Comparison of ENCODE assay signal across 21 cellular contexts in the genomic region with DNA sequence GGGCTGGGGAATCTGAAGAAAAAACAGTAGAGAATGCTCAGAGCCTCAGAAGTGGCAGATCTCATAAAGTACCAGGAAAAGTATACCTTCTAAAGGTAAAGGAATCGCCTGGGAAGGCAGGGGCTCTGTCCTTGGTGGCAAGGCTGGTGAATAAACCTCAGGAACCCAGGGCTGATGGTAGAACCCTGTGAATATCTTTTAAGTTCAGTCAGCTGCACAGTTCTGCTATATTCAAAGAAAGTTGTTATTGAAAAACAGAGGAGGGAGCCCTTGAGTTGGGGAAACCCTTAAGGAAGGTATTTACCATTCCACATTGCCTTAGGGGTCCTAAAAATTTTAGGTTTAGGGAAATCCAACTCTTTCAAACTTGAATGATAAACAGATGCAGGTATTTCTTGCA. TPM values are rescaled to one million over a fixed set of nuclear protein-coding genes. Genes with fewer than 3 reads are reported as not detected.
DNase-seq lines count a peak whose midpoint lies in the region; ATAC-seq, FAIRE-seq and TF ChIP-seq lines count a peak whose summit lies in the region.
"Had no signal": no experiment of that assay in that cellular context is flagged by ENCODE, and none has a peak within 500 bp of the region (broad histone marks: within the 10 kb centered on the region; RNA-seq: fewer than 3 reads in every experiment).

No MANE protein-coding gene starts in this region.

- no peaks in the 10 kb centered on the region for H3K4me1 ChIP-seq in keratinocyte (ENCODE audit: control insufficient read depth, extremely low read depth, insufficient read depth, low read length)
- H3K4me1 ChIP-seq: esophagus muscularis mucosa, tibial artery had no signal

- no peaks in the 10 kb centered on the region for H3K27me3 ChIP-seq in keratinocyte (ENCODE audit: control insufficient read depth, extremely low read depth, insufficient read depth, low read length)
- H3K27me3 ChIP-seq: esophagus muscularis mucosa, tibial artery had no signal

- H3K79me2 ChIP-seq in keratinocyte (ENCODE audit: control insufficient read depth, insufficient read depth, low read length), result no peaks in the 10 kb centered on the region

- peak; percentile 68 for DNase-seq in DMS 273 (lab: John Stamatoyannopoulos, UW; ENCODE audit: unreplicated experiment)
- peak; percentile 3 for DNase-seq in NAMALWA (ENCODE audit: low spot score)
- no peak for DNase-seq in keratinocyte (ENCODE audit: low read depth, low spot score)
- no peak for DNase-seq in HEK293T (ENCODE audit: extremely low spot score)
- DNase-seq in NCI-H1092 (lab: John Stamatoyannopoulos, UW), result no peak
- DNase-seq in activated CD4-positive, alpha-beta T cell treated with anti-CD3 and anti-CD28 coated beads for 1 hour, result no peak
- DNase-seq in T-helper 2 cell, result no peak
- DNase-seq: activated CD4-positive, alpha-beta T cell treated with anti-CD3 and anti-CD28 coated beads, Interleukin-2, amount 10 ng/mL, durations not matched to agents 7 days and 5 days; activated T-cell treated with anti-CD3 and anti-CD28 coated beads, Interleukin-2, amount 50 U/mL, for 48 hours; EL; MV-4-11; NCI-H345; stimulated activated CD4-positive, alpha-beta T cell treated with anti-CD3 and anti-CD28 coated beads, Interleukin-4, amount 100 ng/mL, for 1 hour; tibial artery had no signal

- H3K9me3 ChIP-seq in keratinocyte (ENCODE audit: control insufficient read depth, low read depth, low read length), result no peaks in the 10 kb centered on the region
- H3K9me3 ChIP-seq: esophagus muscularis mucosa, tibial artery had no signal

- POLR2A ChIA-PET in HEK293T (lab: Yijun Ruan, JAX), result no interaction called here

- TF ChIP-seq CTCF in keratinocyte (optimal IDR thresholded peaks at IDR 0.05 in 1 of 3, IDR thresholded peaks at IDR 0.05 in 1 of 3, conservative IDR thresholded peaks at IDR 0.05 in 1 of 3; ENCODE audit: extremely low read depth in 1 of 3, insufficient read depth in 2 of 3, low read length in 3 of 3), result peak in 1 of 3 experiments; percentile 4

- no peak overlapping the region for H3K9ac ChIP-seq in keratinocyte (ENCODE audit: control insufficient read depth, extremely low read depth, insufficient read depth, low read length)

- dilution Hi-C loops in keratinocyte (cut with MboI; ENCODE audit: extremely low pct_ligation_motif_present, low sequenced_read_pairs), result no loop called here

- no peak overlapping the region for H2AFZ ChIP-seq in keratinocyte (ENCODE audit: control insufficient read depth, low read length)

- peak; percentile 75 for ATAC-seq in SK-N-SH treated with all-trans-retinoic acid at 6 μM for 48 hours
- ATAC-seq: GM12878, sciatic nerve had no signal

- no peaks in the 10 kb centered on the region for H3K9me1 ChIP-seq in keratinocyte (ENCODE audit: control insufficient read depth, extremely low read depth, insufficient read depth, low read length)

- CTCF ChIA-PET in HEK293T (lab: Yijun Ruan, JAX), result interaction anchor here (0.6 kb wide), 1 partner anchor 64 kb away, joined by 7 read pairs; no protein-coding TSS in a partner anchor

- H4K20me1 ChIP-seq in keratinocyte (ENCODE audit: control insufficient read depth, extremely low read depth, insufficient read depth, low read length), result no peaks in the 10 kb centered on the region

- peak; percentile 64 for FAIRE-seq in keratinocyte (lab: Jason Lieb, UNC)
- FAIRE-seq: colon, GM12878 had no signal

- no peak overlapping the region for H3K4me3 ChIP-seq in keratinocyte (ENCODE audit: control insufficient read depth in 2 of 3, extremely low read depth in 1 of 3, insufficient read depth in 2 of 3, low read depth in 1 of 3, low read length in 3 of 3)
- H3K4me3 ChIP-seq: esophagus muscularis mucosa, GM12878, tibial artery had no signal

- H3K4me2 ChIP-seq in keratinocyte (ENCODE audit: control insufficient read depth, extremely low read depth, insufficient read depth, low read depth, low read length), result no peak overlapping the region

- no peaks in the 10 kb centered on the region for H3K36me3 ChIP-seq in keratinocyte (ENCODE audit: control insufficient read depth in 2 of 2, extremely low read depth in 1 of 2, insufficient read depth in 2 of 2, low read length in 2 of 2)
- H3K36me3 ChIP-seq: esophagus muscularis mucosa, tibial artery had no signal

- no peak overlapping the region for H3K27ac ChIP-seq in keratinocyte (ENCODE audit: control insufficient read depth, insufficient read depth, low read length)
- H3K27ac ChIP-seq: esophagus muscularis mucosa, tibial artery had no signal

TF ChIP-seq in SK-N-SH treated with all-trans-retinoic acid at 6 μM for 48 hours, 23 proteins besides CTCF, POLR2A, EP300 and RAD21 (continues in another document):
- TF ChIP-seq TCF4 (CRISPR knock-in tag; IDR thresholded peaks at IDR 0.05; ENCODE audit: borderline replicate concordance) (no peak), ESRRG (CRISPR knock-in tag; IDR thresholded peaks at IDR 0.05) (no peak), OSR1 (CRISPR knock-in tag; IDR thresholded peaks at IDR 0.05) (no peak), GLIS3 (CRISPR knock-in tag; IDR thresholded peaks at IDR 0.05) (no peak), ZFP3 (CRISPR knock-in tag; IDR thresholded peaks at IDR 0.05) (no peak), ZFP30 (CRISPR knock-in tag; IDR thresholded peaks at IDR 0.05) (no peak), TOX (CRISPR knock-in tag; IDR thresholded peaks at IDR 0.05; ENCODE audit: borderline replicate concordance) (no peak)
- TF ChIP-seq, protein P1, sequence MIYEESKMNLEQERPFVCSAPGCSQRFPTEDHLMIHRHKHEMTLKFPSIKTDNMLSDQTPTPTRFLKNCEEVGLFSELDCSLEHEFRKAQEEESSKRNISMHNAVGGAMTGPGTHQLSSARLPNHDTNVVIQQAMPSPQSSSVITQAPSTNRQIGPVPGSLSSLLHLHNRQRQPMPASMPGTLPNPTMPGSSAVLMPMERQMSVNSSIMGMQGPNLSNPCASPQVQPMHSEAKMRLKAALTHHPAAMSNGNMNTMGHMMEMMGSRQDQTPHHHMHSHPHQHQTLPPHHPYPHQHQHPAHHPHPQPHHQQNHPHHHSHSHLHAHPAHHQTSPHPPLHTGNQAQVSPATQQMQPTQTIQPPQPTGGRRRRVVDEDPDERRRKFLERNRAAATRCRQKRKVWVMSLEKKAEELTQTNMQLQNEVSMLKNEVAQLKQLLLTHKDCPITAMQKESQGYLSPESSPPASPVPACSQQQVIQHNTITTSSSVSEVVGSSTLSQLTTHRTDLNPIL (CRISPR knock-in tag; IDR thresholded peaks at IDR 0.05; ENCODE audit: low read depth), result no peak

TF ChIP-seq in HEK293T, 16 proteins besides CTCF, POLR2A, EP300 and RAD21:
- no peak for TF ChIP-seq FOXA1 (IDR thresholded peaks at IDR 0.05)
- TF ChIP-seq LEF1 (IDR thresholded peaks at IDR 0.05; ENCODE audit: borderline replicate concordance), result no peak
- no peak for TF ChIP-seq HDGF (IDR thresholded peaks at IDR 0.05; ENCODE audit: borderline replicate concordance)
- no peak for TF ChIP-seq PKNOX1 (IDR thresholded peaks at IDR 0.05)
- TF ChIP-seq TARDBP (IDR thresholded peaks at IDR 0.05), result no peak
- TF ChIP-seq CTBP1 (IDR thresholded peaks at IDR 0.05; ENCODE audit: borderline replicate concordance), result no peak
- no peak for TF ChIP-seq ZNF384 (IDR thresholded peaks at IDR 0.05)

RNA-seq across cellular contexts. Expression of gene ZPLD1, which starts 31.2 kb away (rescaled TPM):
- 1.6 to 3.4 TPM (median 2.1 TPM) in 3 replicates for polyA plus RNA-seq in keratinocyte
- polyA plus RNA-seq in keratinocyte (2011; ENCODE audit: low read depth), result 0.97 TPM
- 2.1 and 4.2 TPM in 2 replicates for polyA plus RNA-seq in keratinocyte (2011; cell fraction: cytosol; rRNA removed)
- 2.5 and 2.8 TPM in 2 replicates for polyA plus RNA-seq in keratinocyte (2011; cell fraction: nucleus; rRNA removed)
- polyA plus RNA-seq in keratinocyte (2012; ENCODE audit: low replicate concordance), result 1.0 and 1.1 TPM in 2 replicates
- polyA minus RNA-seq in keratinocyte, result 0.56 to 3.1 TPM (median 1.6 TPM) in 3 replicates
- 2.1 TPM for polyA minus RNA-seq in keratinocyte (2011; cell fraction: cytosol; rRNA and poly(A)+ RNA removed)
- 2.1 and 4.8 TPM in 2 replicates for polyA minus RNA-seq in keratinocyte (2011; cell fraction: nucleus; rRNA and poly(A)+ RNA removed)
- polyA plus RNA-seq: BJ, GM12878, neural cell had no signal

Comparison
In these comparisons a context has a peak if more than half of its experiments do, and no peak if none do; other contexts are left out.
1. DNase-seq: peak in DMS 273 (single experiment) and NAMALWA (single experiment); none in keratinocyte (single experiment), HEK293T (single experiment), NCI-H1092 (single experiment), activated CD4-positive, alpha-beta T cell treated with anti-CD3 and anti-CD28 coated beads for 1 hour (single experiment) and T-helper 2 cell (0 of 5).